Comparison of ENCODE assay signal across 29 cellular contexts in genomic region chr20:9792674-9793073, GRCh38. TPM values are rescaled to one million over a fixed set of nuclear protein-coding genes. Genes with fewer than 3 reads are reported as not detected.
DNase-seq lines count a peak whose midpoint lies in the region; ATAC-seq, FAIRE-seq and TF ChIP-seq lines count a peak whose summit lies in the region.
"Had no signal": no experiment of that assay in that cellular context is flagged by ENCODE, and none has a peak within 500 bp of the region (broad histone marks: within the 10 kb centered on the region; RNA-seq: fewer than 3 reads in every experiment).

No MANE protein-coding gene starts in this region.

- no peaks in the 10 kb centered on the region for H3K9me3 ChIP-seq in breast epithelium
- H3K9me3 ChIP-seq: BE2C, BLaER1 had no signal

- H3K4me1 Mint-ChIP-seq in MCF 10A (ENCODE audit: insufficient read depth, unreplicated experiment) (no peaks in the 10 kb centered on the region), HFFc6 (ENCODE audit: low read depth) (no peaks in the 10 kb centered on the region)
- H3K4me1 Mint-ChIP-seq: CD14-positive monocyte; CD4-positive, alpha-beta memory T cell; CD4-positive, CD25-positive, alpha-beta regulatory T cell; CD8-positive, alpha-beta memory T cell had no signal

- ATAC-seq in GM21360 (IDR thresholded peaks at IDR 0.05; ENCODE audit: unreplicated experiment) = no peak

- H3K27ac Mint-ChIP-seq in MCF 10A (ENCODE audit: low read depth, unreplicated experiment) (no peak overlapping the region), HFFc6 (no peak overlapping the region)
- H3K27ac Mint-ChIP-seq: CD14-positive monocyte; CD4-positive, CD25-positive, alpha-beta regulatory T cell; CD8-positive, alpha-beta memory T cell had no signal

- POLR2A ChIA-PET in MCF 10A (lab: Yijun Ruan, JAX) = no interaction called here

- BruUV-seq in MCF 10A (replicated peaks; lab: Mats Ljungman, UMichigan) = no TSS peak

- H3K27ac ChIP-seq in breast epithelium = no peak overlapping the region
- H3K27ac ChIP-seq: BLaER1 had no signal

- CTCF ChIA-PET in MCF 10A (lab: Yijun Ruan, JAX) = interaction anchor here (0.9 kb wide), 1 partner anchor 174 kb away, joined by 3 read pairs; no protein-coding TSS in a partner anchor

- H3K27me3 ChIP-seq in breast epithelium = no peaks in the 10 kb centered on the region
- H3K27me3 ChIP-seq in bronchial epithelial cell (ENCODE audit: control insufficient read depth, insufficient read depth, low read length) = no peaks in the 10 kb centered on the region
- H3K27me3 ChIP-seq: BE2C, BLaER1 had no signal

- H3K36me3 ChIP-seq in breast epithelium = no peaks in the 10 kb centered on the region
- no peaks in the 10 kb centered on the region for H3K36me3 ChIP-seq in bronchial epithelial cell (ENCODE audit: control insufficient read depth, insufficient read depth, low read length)
- H3K36me3 ChIP-seq: BE2C, BLaER1 had no signal

- no peaks in the 10 kb centered on the region for H3K4me1 ChIP-seq in breast epithelium
- H3K4me1 ChIP-seq: BE2C, BLaER1 had no signal

- TF ChIP-seq CTCF in MCF 10A (IDR thresholded peaks at IDR 0.05; ENCODE audit: unreplicated experiment) (no peak), breast epithelium (IDR thresholded peaks at IDR 0.05) (no peak), bronchial epithelial cell (IDR thresholded peaks at IDR 0.05; ENCODE audit: insufficient read depth, low read length, severe bottlenecking) (no peak), HFFc6 (IDR thresholded peaks at IDR 0.05) (no peak)

- no peak overlapping the region for H3K4me3 ChIP-seq in breast epithelium
- no peak overlapping the region for H3K4me3 ChIP-seq in bronchial epithelial cell (ENCODE audit: low read depth, low read length)
- H3K4me3 ChIP-seq: BLaER1 had no signal

- H3K27me3 Mint-ChIP-seq in MCF 10A (ENCODE audit: insufficient read depth, unreplicated experiment) (no peaks in the 10 kb centered on the region), HFFc6 (ENCODE audit: insufficient read depth) (no peaks in the 10 kb centered on the region)
- H3K27me3 Mint-ChIP-seq: CD4-positive, alpha-beta memory T cell; CD4-positive, CD25-positive, alpha-beta regulatory T cell; CD8-positive, alpha-beta memory T cell had no signal

- DNase-seq in MCF 10A (ENCODE audit: unreplicated experiment) (peak; percentile 4), breast epithelium (ENCODE audit: low spot score in 2 of 2) (no peak), NCI-H446 treated with DMSO at 0.1 percent for 48 hours (lab: John Stamatoyannopoulos, UW) (peak; percentile 63), bronchial epithelial cell (ENCODE audit: low read depth) (peak; percentile 1), putamen (ENCODE audit: low spot score) (peak; percentile 22), NOMO-1 treated with dmso at 0.1 percent for 144 hours (lab: John Stamatoyannopoulos, UW; ENCODE audit: unreplicated experiment) (no peak), HFFc6 (no peak)
- DNase-seq: 8988T; ACHN; BE2C; C1 segment of cervical spinal cord; CD4-positive, alpha-beta memory T cell; CD4-positive, CD25-positive, alpha-beta regulatory T cell; CD8-positive, alpha-beta memory T cell; COR-L47; DMS 273 treated with DMSO at 0.1 percent for 48 hours; DMS153; DMS53; DMS79; DND-41; EL; GDM1 had no signal

- H3K4me3 Mint-ChIP-seq in MCF 10A (ENCODE audit: unreplicated experiment) = no peak overlapping the region
- no peak overlapping the region for H3K4me3 Mint-ChIP-seq in HFFc6
- H3K4me3 Mint-ChIP-seq: CD14-positive monocyte; CD4-positive, alpha-beta memory T cell; CD4-positive, CD25-positive, alpha-beta regulatory T cell; CD8-positive, alpha-beta memory T cell had no signal

- FAIRE-seq in bronchial epithelial cell (lab: Jason Lieb, UNC) = no peak
- FAIRE-seq: GM12891, GM18507 had no signal

- no peak for TF ChIP-seq POLR2A in breast epithelium (IDR thresholded peaks at IDR 0.05)

- peaks cover 9% of the 10 kb centered on the region for H3K9me3 Mint-ChIP-seq in MCF 10A (ENCODE audit: unreplicated experiment)
- peaks cover 60% of the 10 kb centered on the region for H3K9me3 Mint-ChIP-seq in HFFc6

- intact Hi-C loops in MCF 10A (cut with micrococcal nuclease) (no loop called here), breast epithelium (cut with DNase I; ENCODE audit: low total_unique reads) (no loop called here)

- no peaks in the 10 kb centered on the region for H3K36me3 Mint-ChIP-seq in MCF 10A (ENCODE audit: insufficient read depth, unreplicated experiment)
- peaks cover 5% of the 10 kb centered on the region; the same call in 1 of the 2 replicates for H3K36me3 Mint-ChIP-seq in HFFc6 (ENCODE audit: low read depth)
- H3K36me3 Mint-ChIP-seq: CD14-positive monocyte; CD4-positive, alpha-beta memory T cell; CD4-positive, CD25-positive, alpha-beta regulatory T cell; CD8-positive, alpha-beta memory T cell had no signal

RNA-seq across cellular contexts. Expression of gene PAK5, which starts 46.2 kb away (rescaled TPM):
- not detected in 2 replicates for total RNA-seq in MCF 10A (2022)
- 1 to 10 TPM in 1 of 3 donors, under 1 TPM in 1, not detected in 1; 0.66 to 1.3 TPM for total RNA-seq in breast epithelium
- total RNA-seq in bronchial epithelial cell = not detected in 2 replicates
- total RNA-seq in HFFc6 (2021; fragmentation: NEBNext Ultra II Directional; extraction: Animal tissue kit (Norgen Biotek cat#: 25700)) = not detected
- total RNA-seq: A673; CD4-positive, alpha-beta memory T cell; CD4-positive, CD25-positive, alpha-beta regulatory T cell; CD8-positive, alpha-beta memory T cell; G401 had no signal

Comparison
In these comparisons a context has a peak if more than half of its experiments do, and no peak if none do; other contexts are left out.
1. DNase-seq: peak in MCF 10A (single experiment), NCI-H446 treated with DMSO at 0.1 percent for 48 hours (single experiment), bronchial epithelial cell (single experiment) and putamen (single experiment); none in breast epithelium (0 of 2), NOMO-1 treated with dmso at 0.1 percent for 144 hours (single experiment) and HFFc6 (single experiment).